8 cellular contexts compared by ENCODE assay signal in genomic region chr1:9473032-9473792, GRCh38.
DNase-seq lines count a peak whose midpoint lies in the region; ATAC-seq lines count a peak whose summit lies in the region.

No MANE protein-coding gene starts in this region.

- no peaks in the 10 kb centered on the region for H3K36me3 ChIP-seq in SJCRH30
- H3K36me3 ChIP-seq in stomach smooth muscle (ENCODE audit: control insufficient read depth in 2 of 2, insufficient read depth in 2 of 2, low read length in 2 of 2): no peaks in the 10 kb centered on the region

- H3K4me1 ChIP-seq in SJCRH30 (no peaks in the 10 kb centered on the region), stomach smooth muscle (ENCODE audit: control insufficient read depth, insufficient read depth, low read length) (no peaks in the 10 kb centered on the region)

- peaks cover 13% of the 10 kb centered on the region for H3K27me3 Mint-ChIP-seq in T-helper 2 cell treated with Interferon-gamma antibody and Interleukin-4, amounts not matched to agents 5 μg/mL and 100 μg/mL, for 36 hours (ENCODE audit: low read depth)

- no peak overlapping the region for H3K27ac Mint-ChIP-seq in T-helper 2 cell treated with Interferon-gamma antibody and Interleukin-4, amounts not matched to agents 5 μg/mL and 100 μg/mL, for 36 hours

- no peak overlapping the region for H3K4me3 Mint-ChIP-seq in T-helper 2 cell treated with Interferon-gamma antibody and Interleukin-4, amounts not matched to agents 5 μg/mL and 100 μg/mL, for 36 hours

- peak; percentile 24 for DNase-seq in NK-92 treated with Interleukin-12 subunit alpha and Interleukin-12 subunit beta, amount 100 ng/mL, for 24 hours (lab: John Stamatoyannopoulos, UW)
- no peak for DNase-seq in NK-92 (lab: John Stamatoyannopoulos, UW; ENCODE audit: unreplicated experiment)
- DNase-seq in SJCRH30: peak; percentile 58 to 60
- DNase-seq in glomerular visceral epithelial cell (ENCODE audit: extremely low spot score): peak; percentile 78
- no peak for DNase-seq in T-helper 2 cell treated with Interferon-gamma antibody and Interleukin-4, amounts not matched to agents 5 μg/mL and 100 μg/mL, for 36 hours (ENCODE audit: low spot score)

- ATAC-seq in HG03354 (IDR thresholded peaks at IDR 0.05; ENCODE audit: poor library complexity, severe bottlenecking, unreplicated experiment) (no peak), GM21786 (IDR thresholded peaks at IDR 0.05; ENCODE audit: unreplicated experiment) (no peak)

- H3K36me3 Mint-ChIP-seq in T-helper 2 cell treated with Interferon-gamma antibody and Interleukin-4, amounts not matched to agents 5 μg/mL and 100 μg/mL, for 36 hours (ENCODE audit: low read depth): no peaks in the 10 kb centered on the region

- H3K27me3 ChIP-seq in SJCRH30 (peaks cover 11% of the 10 kb centered on the region), stomach smooth muscle (ENCODE audit: control insufficient read depth in 1 of 2, insufficient read depth in 2 of 2, low read length in 2 of 2) (peaks cover 0 to 5% of the 10 kb centered on the region in 2 donors)

- no peak overlapping the region for H3K9ac ChIP-seq in stomach smooth muscle (ENCODE audit: low read length in 2 of 2)

- H3K9me3 ChIP-seq in SJCRH30 (replicated peaks): no peaks in the 10 kb centered on the region; the same call in 1 of the 2 replicates
- H3K9me3 ChIP-seq in stomach smooth muscle (ENCODE audit: control insufficient read depth in 2 of 2, low read length in 2 of 2): no peaks in the 10 kb centered on the region

- H3K4me3 ChIP-seq in SJCRH30: no peak overlapping the region
- H3K4me3 ChIP-seq in stomach smooth muscle (ENCODE audit: low read length in 2 of 2): no peak overlapping the region

- H3K9me3 Mint-ChIP-seq in T-helper 2 cell treated with Interferon-gamma antibody and Interleukin-4, amounts not matched to agents 5 μg/mL and 100 μg/mL, for 36 hours: no peaks in the 10 kb centered on the region

- no peaks in the 10 kb centered on the region for H3K4me1 Mint-ChIP-seq in T-helper 2 cell treated with Interferon-gamma antibody and Interleukin-4, amounts not matched to agents 5 μg/mL and 100 μg/mL, for 36 hours (ENCODE audit: low read depth)

- H3K27ac ChIP-seq in SJCRH30: no peak overlapping the region
- peak overlapping the region; percentile 24 for H3K27ac ChIP-seq in stomach smooth muscle (ENCODE audit: low read length)

Comparison
In these comparisons a context has a peak if more than half of its experiments do, and no peak if none do; other contexts are left out.
1. DNase-seq: peak in NK-92 treated with Interleukin-12 subunit alpha and Interleukin-12 subunit beta, amount 100 ng/mL, for 24 hours (single experiment), SJCRH30 (2 of 2) and glomerular visceral epithelial cell (single experiment); none in NK-92 (single experiment) and T-helper 2 cell treated with Interferon-gamma antibody and Interleukin-4, amounts not matched to agents 5 μg/mL and 100 μg/mL, for 36 hours (single experiment).